In the genomic region with DNA sequence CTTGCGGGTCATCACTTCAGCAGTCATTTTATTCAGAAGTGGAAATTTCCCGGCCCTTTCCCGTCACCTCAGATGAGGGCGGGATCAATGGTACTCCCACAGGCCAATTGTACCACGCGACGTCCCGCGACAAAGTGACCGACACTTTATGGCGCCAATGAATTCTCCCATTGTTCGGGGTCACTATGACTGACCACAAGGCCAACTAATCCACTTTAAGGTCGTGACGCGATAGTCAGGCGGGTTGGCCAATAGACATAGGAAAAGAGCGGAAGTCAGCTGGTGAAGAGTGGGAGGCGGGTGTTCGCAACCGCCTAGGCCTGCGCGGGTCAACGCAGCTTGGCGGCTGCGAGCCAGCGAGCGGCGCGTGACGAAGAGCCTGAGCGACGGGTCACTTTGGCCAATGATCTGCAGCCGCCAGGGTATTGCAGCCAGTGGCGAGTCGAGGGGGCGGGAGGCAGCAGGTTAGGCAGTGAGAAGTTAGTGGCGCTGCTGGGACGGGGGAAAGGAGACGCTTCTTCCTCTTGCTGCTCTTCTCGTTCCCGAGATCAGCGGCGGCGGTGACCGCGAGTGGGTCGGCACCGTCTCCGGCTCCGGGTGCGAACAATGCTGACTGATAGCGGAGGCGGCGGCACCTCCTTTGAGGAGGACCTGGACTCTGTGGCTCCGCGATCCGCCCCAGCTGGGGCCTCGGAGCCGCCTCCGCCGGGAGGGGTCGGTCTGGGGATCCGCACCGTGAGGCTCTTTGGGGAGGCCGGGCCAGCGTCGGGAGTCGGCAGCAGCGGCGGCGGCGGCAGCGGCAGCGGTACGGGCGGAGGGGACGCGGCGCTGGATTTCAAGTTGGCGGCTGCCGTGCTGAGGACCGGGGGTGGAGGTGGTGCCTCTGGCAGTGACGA, we compare ENCODE assay signal across 8 cellular contexts. TPM values are rescaled to one million over a fixed set of nuclear protein-coding genes. Genes with fewer than 3 reads are reported as not detected.
DNase-seq lines count a peak whose midpoint lies in the region; ATAC-seq, FAIRE-seq and TF ChIP-seq lines count a peak whose summit lies in the region.

TSS of gene ANKHD1 (plus strand) at position 472 of the 896 bp plus-strand sequence. CDS start at position 607, 135 bp downstream.

- 0% methylated on average over 82 to 83 of the region's 83 CpGs for WGBS in heart right ventricle, 2 donors

- H3K4me1 ChIP-seq in heart right ventricle (peaks cover 4 to 44% (median 38%) of the 10 kb centered on the region in 9 donors), upper lobe of right lung (peaks cover 31% of the 10 kb centered on the region)

- H3K27me3 ChIP-seq in heart right ventricle (no peaks in the 10 kb centered on the region), upper lobe of right lung (no peaks in the 10 kb centered on the region)

- FAIRE-seq in GM12892 (lab: Jason Lieb, UNC) = peak; percentile 98

- H3K4me3 ChIP-seq in heart right ventricle (peak within 1 kb of the TSS; percentile 76 to 99 (median 93)), upper lobe of right lung (peak within 1 kb of the TSS; percentile 99)

- intact Hi-C loops in heart right ventricle (cut with DNase I) = loop anchor here in 8 of 10 donors (5.0 to 10.0 kb wide), 8 partner anchors 146 to 921 kb away; partner anchors contain the start of genes IK (in 2 of the 8), NDUFA2 (in 2 of the 8), WDR55 (in 2 of the 8) and EIF4EBP3 (in 1 of the 8)
- intact Hi-C loops in posterior vena cava (cut with DNase I) = no loop called here
- intact Hi-C loops in upper lobe of right lung (cut with DNase I) = no loop called here

- H3K9me3 ChIP-seq in heart right ventricle = no peaks in the 10 kb centered on the region
- no peaks in the 10 kb centered on the region for H3K9me3 ChIP-seq in upper lobe of right lung

- peak; percentile 93 for TF ChIP-seq POLR2A in GM12892 (IDR thresholded peaks at IDR 0.05; ENCODE audit: low read depth, low read length)

- TF ChIP-seq CTCF in heart right ventricle (IDR thresholded peaks at IDR 0.05) (no peak), upper lobe of right lung (IDR thresholded peaks at IDR 0.05) (no peak)

- ATAC-seq in HG02852 (IDR thresholded peaks at IDR 0.05; ENCODE audit: unreplicated experiment) (peak; percentile 79), heart right ventricle (peak; percentile 93 to 97 (median 96)), upper lobe of right lung (peak; percentile 92)

- peak; percentile 77 for DNase-seq in GM12892 (ENCODE audit: insufficient read length)
- DNase-seq in NCI-H146 (lab: John Stamatoyannopoulos, UW) = peak; percentile 99
- peak; percentile 92 to 100 (median 95) for DNase-seq in T-helper 1 cell
- peak; percentile 100 for DNase-seq in amniotic epithelial cell (ENCODE audit: low read depth)
- peak; percentile 98 to 100 for DNase-seq in heart right ventricle
- peak; percentile 99 for DNase-seq in posterior vena cava (ENCODE audit: low spot score)
- peak; percentile 99 for DNase-seq in upper lobe of right lung

- peaks cover 0 to 17% (median 0%) of the 10 kb centered on the region in 9 donors for H3K36me3 ChIP-seq in heart right ventricle
- H3K36me3 ChIP-seq in upper lobe of right lung = peaks cover 11% of the 10 kb centered on the region

- peak within 1 kb of the TSS; percentile 79 to 97 (median 94) for H3K27ac ChIP-seq in heart right ventricle
- peak within 1 kb of the TSS; percentile 94 for H3K27ac ChIP-seq in upper lobe of right lung

RNA-seq across cellular contexts. Expression of gene ANKHD1, which starts in this region (rescaled TPM):
- 63.3 TPM for polyA plus RNA-seq in GM12892 (2012; ENCODE audit: missing spikeins)
- total RNA-seq in heart right ventricle (10 to 100 TPM; 51.9 to 77.9 (median 68.5) TPM), posterior vena cava (10 to 100 TPM; 90.8 to 93.2 TPM), upper lobe of right lung (120 TPM)
- 10 to 100 TPM; 26.6 to 62.9 TPM for polyA plus RNA-seq in heart right ventricle

Comparison
In these comparisons a context has a peak if more than half of its experiments do, and no peak if none do; other contexts are left out.
1. Peak in every context shown above with its lines: DNase-seq, ATAC-seq, H3K4me3 ChIP-seq and H3K27ac ChIP-seq.
2. intact Hi-C loops: an anchor here in heart right ventricle (5.0 to 10.0 kb wide); none called in posterior vena cava and upper lobe of right lung.